2 cellular contexts compared by ENCODE assay signal in genomic region chr11:129951883-129952262, GRCh38.
TF ChIP-seq lines count a peak whose summit lies in the region.

No MANE protein-coding gene starts in this region.

TF ChIP-seq in K562, 482 proteins besides CTCF, POLR2A, EP300 and RAD21:
- TF ChIP-seq SNAPC5 (CRISPR knock-in tag; IDR thresholded peaks at IDR 0.05) (no peak), ZFP1 (CRISPR knock-in tag; IDR thresholded peaks at IDR 0.05) (no peak), GATAD2B (IDR thresholded peaks at IDR 0.05; ENCODE audit: borderline replicate concordance) (no peak), ZNF280B (CRISPR knock-in tag; IDR thresholded peaks at IDR 0.05) (no peak), FOXJ3 (CRISPR knock-in tag; IDR thresholded peaks at IDR 0.05) (no peak), FOS (IDR thresholded peaks at IDR 0.05; ENCODE audit: extremely low read depth, insufficient read length) (no peak), AFF4 (CRISPR knock-in tag; IDR thresholded peaks at IDR 0.05) (no peak), PTBP1 (IDR thresholded peaks at IDR 0.05; ENCODE audit: low read depth, low read length) (no peak), ZNF239 (CRISPR knock-in tag; IDR thresholded peaks at IDR 0.05) (no peak), ADNP (tag; IDR thresholded peaks at IDR 0.05) (no peak), SP1 (CRISPR knock-in tag; IDR thresholded peaks at IDR 0.05) (no peak), NR0B1 (IDR thresholded peaks at IDR 0.05; ENCODE audit: partially characterized antibody) (no peak), MXD1 (CRISPR knock-in tag; IDR thresholded peaks at IDR 0.05; ENCODE audit: borderline replicate concordance, poor library complexity, severe bottlenecking) (no peak), SP2 (IDR thresholded peaks at IDR 0.05; ENCODE audit: extremely low read depth, low read depth, low read length, poor library complexity, severe bottlenecking) (no peak)
TF ChIP-seq in K562: peak in this region for 0.

TF ChIP-seq in neural cell, 6 proteins besides CTCF, POLR2A, EP300 and RAD21:
- TF ChIP-seq SMC3 (conservative IDR thresholded peaks at IDR 0.05; ENCODE audit: poor library complexity) (no peak), TAF1 (IDR thresholded peaks at IDR 0.05; ENCODE audit: low read depth) (no peak), EZH2 (IDR thresholded peaks at IDR 0.05; ENCODE audit: borderline replicate concordance, insufficient read depth, low read length, poor library complexity, severe bottlenecking) (no peak), MXI1 (conservative IDR thresholded peaks at IDR 0.05; ENCODE audit: poor library complexity, severe bottlenecking) (no peak), REST (IDR thresholded peaks at IDR 0.05; ENCODE audit: borderline replicate concordance) (no peak)
